In genomic region chr9:88460583-88461332, GRCh38 we compare ENCODE assay signal across 12 cellular contexts.
A peak's percentile ranks its signal among the peaks of the same experiment; 100 is the strongest.
DNase-seq lines count a peak whose midpoint lies in the region; ATAC-seq and TF ChIP-seq lines count a peak whose summit lies in the region.
"Had no signal": no experiment of that assay in that cellular context is flagged by ENCODE, and none has a peak within 500 bp of the region (broad histone marks: within the 10 kb centered on the region; RNA-seq: fewer than 3 reads in every experiment).

No MANE protein-coding gene starts in this region.

- ATAC-seq in right cardiac atrium, result no peak
- ATAC-seq in GM21576 (IDR thresholded peaks at IDR 0.05; ENCODE audit: unreplicated experiment), result no peak

- H3K4me1 Mint-ChIP-seq in T-helper 2 cell treated with Interferon-gamma antibody and Interleukin-4, amounts not matched to agents 5 μg/mL and 100 μg/mL, for 36 hours (ENCODE audit: low read depth), result peaks cover 5% of the 10 kb centered on the region
- H3K4me1 Mint-ChIP-seq in glutamatergic neuron (ENCODE audit: low read depth, unreplicated experiment) (peaks cover 14% of the 10 kb centered on the region), type B pancreatic cell (ENCODE audit: unreplicated experiment) (peaks cover 31% of the 10 kb centered on the region)

- WGBS in right cardiac atrium, result 90% methylated on average over 3 of the region's 3 CpGs

- no peaks in the 10 kb centered on the region for H3K27me3 Mint-ChIP-seq in T-helper 2 cell treated with Interferon-gamma antibody and Interleukin-4, amounts not matched to agents 5 μg/mL and 100 μg/mL, for 36 hours (ENCODE audit: low read depth)
- H3K27me3 Mint-ChIP-seq in glutamatergic neuron (ENCODE audit: unreplicated experiment) (peaks cover 2% of the 10 kb centered on the region), type B pancreatic cell (no peaks in the 10 kb centered on the region)
- H3K27me3 Mint-ChIP-seq: CD4-positive, alpha-beta T cell had no signal

- H3K4me3 ChIP-seq in cardiac muscle cell, result no peak overlapping the region
- H3K4me3 ChIP-seq in right cardiac atrium (ENCODE audit: low read length), result no peak overlapping the region
- H3K4me3 ChIP-seq: skin epidermis had no signal

- peak overlapping the region; percentile 21 for H3K27ac ChIP-seq in cardiac muscle cell
- H3K27ac ChIP-seq in right cardiac atrium (ENCODE audit: low read length), result no peak overlapping the region
- H3K27ac ChIP-seq: skin epidermis had no signal

- no peak overlapping the region for H3K27ac Mint-ChIP-seq in T-helper 2 cell treated with Interferon-gamma antibody and Interleukin-4, amounts not matched to agents 5 μg/mL and 100 μg/mL, for 36 hours
- H3K27ac Mint-ChIP-seq in glutamatergic neuron (ENCODE audit: unreplicated experiment), result peak overlapping the region; percentile 97
- H3K27ac Mint-ChIP-seq in type B pancreatic cell, result peak overlapping the region; percentile 46
- H3K27ac Mint-ChIP-seq: CD4-positive, alpha-beta T cell had no signal

- H3K4me1 ChIP-seq in cardiac muscle cell (ENCODE audit: low read depth) (no peaks in the 10 kb centered on the region), right cardiac atrium (ENCODE audit: control insufficient read depth, insufficient read depth, low read length) (peaks cover 1% of the 10 kb centered on the region)

- peaks cover 8% of the 10 kb centered on the region for H3K36me3 Mint-ChIP-seq in T-helper 2 cell treated with Interferon-gamma antibody and Interleukin-4, amounts not matched to agents 5 μg/mL and 100 μg/mL, for 36 hours (ENCODE audit: low read depth)
- H3K36me3 Mint-ChIP-seq in glutamatergic neuron (ENCODE audit: unreplicated experiment), result no peaks in the 10 kb centered on the region
- peaks cover 28% of the 10 kb centered on the region for H3K36me3 Mint-ChIP-seq in type B pancreatic cell

- H3K9me3 ChIP-seq in cardiac muscle cell (ENCODE audit: low read depth) (no peaks in the 10 kb centered on the region), right cardiac atrium (ENCODE audit: control insufficient read depth, low read length) (no peaks in the 10 kb centered on the region)

- intact Hi-C loops in right cardiac atrium (cut with DNase I), result no loop called here

- H3K4me3 Mint-ChIP-seq in T-helper 2 cell treated with Interferon-gamma antibody and Interleukin-4, amounts not matched to agents 5 μg/mL and 100 μg/mL, for 36 hours, result no peak overlapping the region
- H3K4me3 Mint-ChIP-seq in glutamatergic neuron (ENCODE audit: unreplicated experiment) (peak overlapping the region; percentile 56), type B pancreatic cell (peak overlapping the region; percentile 18)
- H3K4me3 Mint-ChIP-seq: CD4-positive, alpha-beta T cell had no signal

- H3K9me3 Mint-ChIP-seq in T-helper 2 cell treated with Interferon-gamma antibody and Interleukin-4, amounts not matched to agents 5 μg/mL and 100 μg/mL, for 36 hours, result no peaks in the 10 kb centered on the region
- H3K9me3 Mint-ChIP-seq in glutamatergic neuron (ENCODE audit: unreplicated experiment) (peaks cover 5% of the 10 kb centered on the region), type B pancreatic cell (no peaks in the 10 kb centered on the region)
- H3K9me3 Mint-ChIP-seq: CD4-positive, alpha-beta T cell had no signal

- DNase-seq in cardiac muscle cell (ENCODE audit: low read depth in 1 of 2, low spot score in 1 of 2) (no peak), right cardiac atrium (no peak), glutamatergic neuron (no peak), type B pancreatic cell (ENCODE audit: extremely low spot score, unreplicated experiment) (no peak), NOMO-1 treated with dmso at 0.1 percent for 144 hours (lab: John Stamatoyannopoulos, UW; ENCODE audit: unreplicated experiment) (no peak), HUDEP-2 (lab: John Stamatoyannopoulos, UW; ENCODE audit: unreplicated experiment in 76 of 76) (no peak)
- peak; percentile 47 for DNase-seq in T-helper 2 cell treated with Interferon-gamma antibody and Interleukin-4, amounts not matched to agents 5 μg/mL and 100 μg/mL, for 36 hours (ENCODE audit: low spot score)
- DNase-seq: activated effector memory CD4-positive, alpha-beta T cell treated with Interleukin-2 at 50 U/mL for 16 hours; CD4-positive, alpha-beta T cell; NCI-H774 had no signal

- no peak for TF ChIP-seq CTCF in cardiac muscle cell (IDR thresholded peaks at IDR 0.05; ENCODE audit: low read depth, low read length)
- TF ChIP-seq CTCF in glutamatergic neuron (IDR thresholded peaks at IDR 0.05; ENCODE audit: partially characterized antibody, unreplicated experiment), result no peak
- TF ChIP-seq CTCF in type B pancreatic cell (conservative IDR thresholded peaks at IDR 0.05), result no peak

- H3K36me3 ChIP-seq in cardiac muscle cell, result peaks cover 6% of the 10 kb centered on the region

- H3K27me3 ChIP-seq in cardiac muscle cell (no peaks in the 10 kb centered on the region), right cardiac atrium (ENCODE audit: control insufficient read depth, insufficient read depth) (no peaks in the 10 kb centered on the region)
